Comparison of ENCODE assay signal across 18 cellular contexts in genomic region chr6:95517004-95517403, GRCh38.
DNase-seq lines count a peak whose midpoint lies in the region; ATAC-seq, FAIRE-seq and TF ChIP-seq lines count a peak whose summit lies in the region.
"Had no signal": no experiment of that assay in that cellular context is flagged by ENCODE, and none has a peak within 500 bp of the region (broad histone marks: within the 10 kb centered on the region; RNA-seq: fewer than 3 reads in every experiment).

No MANE protein-coding gene starts in this region.

- intact Hi-C loops in Caco-2 (cut with micrococcal nuclease; ENCODE audit: unreplicated experiment), result loop anchor here (2.0 kb wide), 1 partner anchor 60 kb away; the partner anchor contains the start of gene MANEA
- intact Hi-C loops in K562 (cut with micrococcal nuclease), result loop anchor here (5.0 to 10.0 kb wide), 2 partner anchors 1005 to 1408 kb away; partner anchors contain the start of genes KLHL32 and UFL1
- intact Hi-C loops in transverse colon (cut with DNase I; ENCODE audit: low total_unique reads), result no loop called here

- ATAC-seq in K562 (no peak), GM21723 (IDR thresholded peaks at IDR 0.05; ENCODE audit: unreplicated experiment) (no peak)
- ATAC-seq: CD8-positive, alpha-beta T cell had no signal

- H3K27me3 Mint-ChIP-seq in Caco-2 (ENCODE audit: insufficient read depth, unreplicated experiment), result no peaks in the 10 kb centered on the region
- no peaks in the 10 kb centered on the region for H3K27me3 Mint-ChIP-seq in mesothelial cell of epicardium (ENCODE audit: low read depth)
- H3K27me3 Mint-ChIP-seq: B cell had no signal

- TF ChIP-seq RAD21 in K562 (CRISPR knock-in tag; conservative IDR thresholded peaks at IDR 0.05 in 1 of 2, IDR thresholded peaks at IDR 0.05 in 1 of 2), result no peak

- H3K4me3 ChIP-seq in Caco-2 (ENCODE audit: low read depth, low read length), result no peak overlapping the region
- no peak overlapping the region for H3K4me3 ChIP-seq in HUES48 (ENCODE audit: low read depth, low read length)
- no peak overlapping the region for H3K4me3 ChIP-seq in K562
- no peak overlapping the region for H3K4me3 ChIP-seq in mesendoderm (ENCODE audit: low read length)
- no peak overlapping the region for H3K4me3 ChIP-seq in transverse colon
- H3K4me3 ChIP-seq: BLaER1 treated with 17β-estradiol and CSF1 and Interleukin-3, amounts not matched to agents 10 nM and 100 nM; HAP-1 had no signal

- no peaks in the 10 kb centered on the region for H3K79me1 ChIP-seq in mesendoderm (ENCODE audit: low read length)

- no peak for FAIRE-seq in K562 (lab: Jason Lieb, UNC)
- FAIRE-seq: HTR-8/SVneo had no signal

- H3K27ac ChIP-seq in HUES48 (ENCODE audit: low read depth, low read length) (peak overlapping the region; percentile 72), K562 (ENCODE audit: extremely low read depth, low read depth, low read length) (no peak overlapping the region), mesendoderm (ENCODE audit: low read depth, low read length) (no peak overlapping the region), transverse colon (no peak overlapping the region)
- H3K27ac ChIP-seq: 22Rv1; BLaER1 treated with 17β-estradiol and CSF1 and Interleukin-3, amounts not matched to agents 10 nM and 100 nM had no signal

- peak overlapping the region; percentile 78 for H3K27ac Mint-ChIP-seq in Caco-2 (ENCODE audit: unreplicated experiment)
- H3K27ac Mint-ChIP-seq in mesothelial cell of epicardium, result no peak overlapping the region
- H3K27ac Mint-ChIP-seq: B cell; CD8-positive, alpha-beta T cell had no signal

- H3K23ac ChIP-seq in mesendoderm (ENCODE audit: low read length), result no peak overlapping the region

- H2BK120ac ChIP-seq in mesendoderm (ENCODE audit: low read depth, low read length), result no peak overlapping the region

- peaks cover 6% of the 10 kb centered on the region; the same call in 2 of the 3 replicates for H3K79me2 ChIP-seq in K562 (ENCODE audit: control insufficient read depth, insufficient read depth, low read length)
- H3K79me2 ChIP-seq in mesendoderm (ENCODE audit: control insufficient read depth, insufficient read depth, low read length), result no peaks in the 10 kb centered on the region

- H2AFZ ChIP-seq in K562 (ENCODE audit: low read depth, low read length), result no peak overlapping the region

- H4K20me1 ChIP-seq in K562 (replicated peaks; ENCODE audit: control insufficient read depth, insufficient read depth, low read length), result no peaks in the 10 kb centered on the region
- H4K20me1 ChIP-seq: BLaER1 treated with 17β-estradiol and CSF1 and Interleukin-3, amounts not matched to agents 10 nM and 100 nM had no signal

- H3K9ac ChIP-seq in HUES48 (ENCODE audit: low read depth, low read length), result no peak overlapping the region
- no peak overlapping the region for H3K9ac ChIP-seq in K562 (ENCODE audit: insufficient read depth in 1 of 2, low read depth in 2 of 2, low read length in 2 of 2)
- no peak overlapping the region for H3K9ac ChIP-seq in mesendoderm (ENCODE audit: low read length)
- H3K9ac ChIP-seq: BLaER1 treated with 17β-estradiol and CSF1 and Interleukin-3, amounts not matched to agents 10 nM and 100 nM had no signal

- H3K9me3 ChIP-seq in Caco-2 (no peaks in the 10 kb centered on the region), HUES48 (ENCODE audit: control insufficient read depth, insufficient read depth, low read length) (no peaks in the 10 kb centered on the region), K562 (replicated peaks; ENCODE audit: control insufficient read depth, insufficient read depth, low read depth, low read length) (no peaks in the 10 kb centered on the region), transverse colon (no peaks in the 10 kb centered on the region)
- H3K9me3 ChIP-seq: HAP-1 had no signal

- BruUV-seq in Caco-2 (replicated peaks; lab: Mats Ljungman, UMichigan) (no TSS peak), K562 (replicated peaks; lab: Mats Ljungman, UMichigan) (no TSS peak)

- H3K9me3 Mint-ChIP-seq in Caco-2 (ENCODE audit: unreplicated experiment), result no peaks in the 10 kb centered on the region
- H3K9me3 Mint-ChIP-seq in mesothelial cell of epicardium, result no peaks in the 10 kb centered on the region
- H3K9me3 Mint-ChIP-seq: CD8-positive, alpha-beta T cell had no signal

- no peak overlapping the region for H4K5ac ChIP-seq in mesendoderm (ENCODE audit: low read length)

- no peak overlapping the region for H4K8ac ChIP-seq in mesendoderm (ENCODE audit: low read depth, low read length)

- H2AK5ac ChIP-seq in mesendoderm (ENCODE audit: low read length), result no peak overlapping the region

- H3K4me1 ChIP-seq in Caco-2 (peaks cover 43% of the 10 kb centered on the region), HUES48 (ENCODE audit: control insufficient read depth, insufficient read depth, low read length) (peaks cover 52% of the 10 kb centered on the region), K562 (replicated peaks in 1 of 2; ENCODE audit: control insufficient read depth in 2 of 2, insufficient read depth in 2 of 2, low read length in 2 of 2) (peaks cover 6 to 12% of the 10 kb centered on the region in 2 experiments; a peak in 4 of 5 replicates), mesendoderm (ENCODE audit: control insufficient read depth, low read depth, low read length) (peaks cover 5% of the 10 kb centered on the region), transverse colon (no peaks in the 10 kb centered on the region)
- H3K4me1 ChIP-seq: BLaER1 treated with 17β-estradiol and CSF1 and Interleukin-3, amounts not matched to agents 10 nM and 100 nM had no signal

- peak overlapping the region; percentile 28; the same call in 1 of the 2 replicates for H3K4me2 ChIP-seq in K562 (ENCODE audit: insufficient read depth, low read length)
- no peak overlapping the region for H3K4me2 ChIP-seq in mesendoderm (ENCODE audit: low read length)
- H3K4me2 ChIP-seq: BLaER1 treated with 17β-estradiol and CSF1 and Interleukin-3, amounts not matched to agents 10 nM and 100 nM had no signal

- H3K4me3 Mint-ChIP-seq in Caco-2 (ENCODE audit: unreplicated experiment) (peak overlapping the region; percentile 60), mesothelial cell of epicardium (no peak overlapping the region)
- H3K4me3 Mint-ChIP-seq: B cell; CD8-positive, alpha-beta T cell had no signal

- H3K4ac ChIP-seq in mesendoderm (ENCODE audit: low read depth, low read length), result no peak overlapping the region

- H3K27me3 ChIP-seq in Caco-2 (replicated peaks; ENCODE audit: control insufficient read depth, insufficient read depth, low read length), result no peaks in the 10 kb centered on the region
- no peaks in the 10 kb centered on the region for H3K27me3 ChIP-seq in HUES48 (ENCODE audit: control insufficient read depth, insufficient read depth, low read length)
- no peaks in the 10 kb centered on the region for H3K27me3 ChIP-seq in K562 (ENCODE audit: control insufficient read depth in 2 of 2, insufficient read depth in 2 of 2, low read length in 2 of 2)
- H3K27me3 ChIP-seq in mesendoderm (ENCODE audit: insufficient read depth, low read length, poor library complexity), result no peaks in the 10 kb centered on the region
- H3K27me3 ChIP-seq in transverse colon, result no peaks in the 10 kb centered on the region
- H3K27me3 ChIP-seq: BLaER1 treated with 17β-estradiol and CSF1 and Interleukin-3, amounts not matched to agents 10 nM and 100 nM had no signal

- peak in 1 of 2 experiments; percentile 15 for DNase-seq in Caco-2
- DNase-seq in K562 (ENCODE audit: extremely low read depth in 1 of 4, low spot score in 3 of 4), result peak in 1 of 4 experiments; percentile 28
- DNase-seq in mesendoderm, result peak; percentile 75
- DNase-seq in activated CD8-positive, alpha-beta memory T cell treated with anti-CD3 and anti-CD28 coated beads for 24 hours, result no peak
- no peak for DNase-seq in transverse colon
- no peak for DNase-seq in mesothelial cell of epicardium (ENCODE audit: low spot score in 2 of 2, unreplicated experiment in 2 of 2)
- DNase-seq: CD8-positive, alpha-beta T cell; COR-L47; DMS153; DMS79; GF-D8 had no signal

- H3K4me1 Mint-ChIP-seq in Caco-2 (ENCODE audit: low read depth, unreplicated experiment) (peaks cover 39% of the 10 kb centered on the region), mesothelial cell of epicardium (no peaks in the 10 kb centered on the region)
- H3K4me1 Mint-ChIP-seq: B cell had no signal

- H3K36me3 ChIP-seq in Caco-2 (ENCODE audit: control insufficient read depth, insufficient read depth, low read length) (no peaks in the 10 kb centered on the region), HUES48 (ENCODE audit: control insufficient read depth, insufficient read depth, low read length) (no peaks in the 10 kb centered on the region), K562 (ENCODE audit: control insufficient read depth, insufficient read depth, low read length) (no peaks in the 10 kb centered on the region), mesendoderm (ENCODE audit: control insufficient read depth, insufficient read depth, low read length) (no peaks in the 10 kb centered on the region), transverse colon (no peaks in the 10 kb centered on the region)
- H3K36me3 ChIP-seq: BLaER1 treated with 17β-estradiol and CSF1 and Interleukin-3, amounts not matched to agents 10 nM and 100 nM; HAP-1 had no signal

- WGBS in K562 (ENCODE audit: insufficient coverage, low coverage, missing lambda C conversion rate), result 11% methylated on average over 2 of the region's 2 CpGs
- no CpG with 5 or more reads among the region's 2 CpGs for WGBS in mesendoderm (ENCODE audit: extremely low coverage, insufficient coverage, low lambda C conversion rate)
- 45 to 56% methylated on average over 2 of the region's 2 CpGs for WGBS in transverse colon (ENCODE audit: low coverage in 1 of 2), 2 donors

- POLR2A ChIA-PET in Caco-2 (lab: Charles Lee), result no interaction called here
- POLR2A ChIA-PET in K562 (lab: Yijun Ruan, JAX), result no interaction called here

- H2BK5ac ChIP-seq in mesendoderm (ENCODE audit: low read length), result no peak overlapping the region

- in situ Hi-C loops in K562 (cut with MboI), result no loop called here
- in situ Hi-C loops in transverse colon (cut with MboI; ENCODE audit: low pct_ligation_motif_present in 1 of 4, low pct_unique_long_range_greater_than_20kb in 1 of 4, low sequenced_read_pairs in 3 of 4), result no loop called here

- TF ChIP-seq POLR2A in K562 (conservative IDR thresholded peaks at IDR 0.05), result no peak
- TF ChIP-seq POLR2A in transverse colon (IDR thresholded peaks at IDR 0.05), result no peak

- no peak for TF ChIP-seq CTCF in Caco-2 (IDR thresholded peaks at IDR 0.05; ENCODE audit: insufficient read depth in 1 of 2, low read depth in 1 of 2, low read length in 1 of 2, severe bottlenecking in 1 of 2, unreplicated experiment in 1 of 2)
- no peak for TF ChIP-seq CTCF in K562 (IDR thresholded peaks at IDR 0.05 in 2 of 3, conservative IDR thresholded peaks at IDR 0.05 in 1 of 3; ENCODE audit: insufficient read depth in 2 of 3, low read depth in 1 of 3, low read length in 3 of 3)
- TF ChIP-seq CTCF in transverse colon (IDR thresholded peaks at IDR 0.05), result no peak
- TF ChIP-seq CTCF in mesothelial cell of epicardium (IDR thresholded peaks at IDR 0.05; ENCODE audit: unreplicated experiment), result no peak

- TF ChIP-seq EP300 in K562 (IDR thresholded peaks at IDR 0.05; ENCODE audit: low read length) (no peak), transverse colon (IDR thresholded peaks at IDR 0.05; ENCODE audit: low read depth) (no peak)

- CTCF ChIA-PET in Caco-2 (lab: Charles Lee), result no interaction called here
- CTCF ChIA-PET in K562 (lab: Yijun Ruan, JAX; ENCODE audit: low intra/inter-chr PET ratio), result no interaction called here

- H2BK15ac ChIP-seq in mesendoderm (replicated peaks; ENCODE audit: low read depth), result no peak overlapping the region

- H3K36me3 Mint-ChIP-seq in Caco-2 (ENCODE audit: insufficient read depth, unreplicated experiment), result peaks cover 6% of the 10 kb centered on the region
- H3K36me3 Mint-ChIP-seq in mesothelial cell of epicardium, result no peaks in the 10 kb centered on the region
- H3K36me3 Mint-ChIP-seq: CD8-positive, alpha-beta T cell had no signal

- H3K18ac ChIP-seq in mesendoderm (ENCODE audit: low read length), result no peak overlapping the region

- no peak overlapping the region for H3K56ac ChIP-seq in mesendoderm (ENCODE audit: low read length)

- H3K9me1 ChIP-seq in K562 (ENCODE audit: control insufficient read depth, insufficient read depth, low read length), result no peaks in the 10 kb centered on the region
